ENCODE assay signal across 8 cellular contexts in the genomic region with DNA sequence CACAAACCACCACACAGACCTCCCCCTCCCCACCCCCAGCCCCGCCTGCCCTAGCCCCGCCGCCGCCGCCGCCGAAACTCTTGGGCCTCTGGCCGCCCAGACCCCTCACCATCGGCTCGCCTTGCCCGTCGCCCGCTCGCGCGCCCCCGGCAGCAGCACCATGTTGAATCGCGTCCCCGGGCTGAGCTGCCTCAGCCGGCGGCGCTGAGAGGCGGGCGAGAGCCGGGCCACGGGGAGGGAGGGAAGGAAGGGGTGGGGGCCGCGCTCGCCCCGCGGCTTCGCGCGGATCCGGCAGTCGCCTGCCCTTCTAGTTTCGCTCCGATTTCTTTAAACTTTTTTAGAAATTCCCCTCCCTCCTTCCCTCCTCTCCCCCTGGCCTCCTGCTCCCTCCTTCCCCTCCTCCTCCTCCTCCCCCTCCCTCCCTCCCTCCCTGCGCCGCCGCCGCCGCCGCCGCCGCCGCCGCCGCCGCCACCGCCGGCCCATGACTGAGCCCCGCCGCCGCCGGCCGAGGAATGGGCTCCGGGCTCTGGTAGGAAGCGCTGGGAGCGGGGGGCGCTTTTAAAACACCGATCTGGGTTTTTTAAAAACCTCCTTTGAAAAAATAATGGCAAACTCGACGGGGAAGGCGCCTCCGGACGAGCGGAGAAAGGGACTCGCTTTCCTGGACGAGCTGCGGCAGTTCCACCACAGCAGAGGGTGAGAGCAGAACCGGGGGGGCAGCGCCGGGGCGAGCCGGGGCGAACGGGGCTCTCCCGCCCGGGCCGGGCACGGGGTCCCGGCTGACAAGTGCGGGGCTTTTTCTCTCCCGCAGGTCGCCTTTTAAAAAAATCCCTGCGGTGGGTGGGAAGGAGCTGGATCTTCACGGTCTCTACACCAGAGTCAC. TPM values are rescaled to one million over a fixed set of nuclear protein-coding genes. Genes with fewer than 3 reads are reported as not detected.
A peak's percentile ranks its signal among the peaks of the same experiment; 100 is the strongest.
DNase-seq lines count a peak whose midpoint lies in the region; ATAC-seq and TF ChIP-seq lines count a peak whose summit lies in the region.

Gene ARID2 (plus strand): TSS at position 474 of the 883 bp plus-strand sequence. CDS start 131 bp downstream, at position 605.

- TF ChIP-seq CTCF in 22Rv1 (IDR thresholded peaks at IDR 0.05) = 0 out of 2 replicates have a peak, but pooled peaks have one; percentile 26

- no peaks in the 10 kb centered on the region for H3K9me3 Mint-ChIP-seq in activated CD8-positive, alpha-beta T cell treated with anti-CD3 and anti-CD28 coated beads, Interleukin-2, amount 10 ng/mL, durations not matched to agents 7 days and 5 days (ENCODE audit: insufficient read depth)

- H3K27ac ChIP-seq in 22Rv1 = peak within 1 kb of the TSS; percentile 99

- peaks cover 21% of the 10 kb centered on the region for H3K4me1 Mint-ChIP-seq in activated CD8-positive, alpha-beta T cell treated with anti-CD3 and anti-CD28 coated beads, Interleukin-2, amount 10 ng/mL, durations not matched to agents 7 days and 5 days (ENCODE audit: low read depth)

- H3K27ac Mint-ChIP-seq in activated CD8-positive, alpha-beta T cell treated with anti-CD3 and anti-CD28 coated beads, Interleukin-2, amount 10 ng/mL, durations not matched to agents 7 days and 5 days = peak within 1 kb of the TSS; percentile 99

- peak within 1 kb of the TSS; percentile 100 for H3K4me3 Mint-ChIP-seq in activated CD8-positive, alpha-beta T cell treated with anti-CD3 and anti-CD28 coated beads, Interleukin-2, amount 10 ng/mL, durations not matched to agents 7 days and 5 days

- POLR2A ChIA-PET in activated CD8-positive, alpha-beta T cell treated with anti-CD3 and anti-CD28 coated beads, Interleukin-2, amount 10 ng/mL, durations not matched to agents 7 days and 5 days (lab: Charles Lee) = interaction anchor here (0.6 to 6.0 kb wide), 19 partner anchors 9 to 540 kb away, joined by 3 to 57 read pairs (median 5); partner anchors contain the start of genes SCAF11 and SLC38A1

- peaks cover 42% of the 10 kb centered on the region for H3K36me3 Mint-ChIP-seq in activated CD8-positive, alpha-beta T cell treated with anti-CD3 and anti-CD28 coated beads, Interleukin-2, amount 10 ng/mL, durations not matched to agents 7 days and 5 days (ENCODE audit: low read depth)

- DNase-seq in NCI-H526 (lab: John Stamatoyannopoulos, UW) (peak; percentile 43 to 82), medulla oblongata (ENCODE audit: extremely low spot score) (peak; percentile 58)
- DNase-seq in activated CD8-positive, alpha-beta T cell treated with anti-CD3 and anti-CD28 coated beads, Interleukin-2, amount 10 ng/mL, durations not matched to agents 7 days and 5 days = peak; percentile 72
- peak; percentile 58 for DNase-seq in effector CD8-positive, alpha-beta T cell (lab: John Stamatoyannopoulos, UW)
- DNase-seq in stimulated activated CD4-positive, alpha-beta T cell treated with anti-CD3 and anti-CD28 coated beads, TNF-alpha, amount 100 ng/mL, for 4 hours (ENCODE audit: low read depth in 3 of 3) = peak; percentile 34 to 56 (median 49)

- CTCF ChIA-PET in activated CD8-positive, alpha-beta T cell treated with anti-CD3 and anti-CD28 coated beads, Interleukin-2, amount 10 ng/mL, durations not matched to agents 7 days and 5 days (lab: Charles Lee) = interaction anchor here (0.9 to 11.5 kb wide), 9 partner anchors 13 to 183 kb away, joined by 3 to 195 read pairs (median 5); no protein-coding TSS in a partner anchor

- ATAC-seq in GM18520 (IDR thresholded peaks at IDR 0.05; ENCODE audit: unreplicated experiment) (peak; percentile 0), HG03066 (IDR thresholded peaks at IDR 0.05; ENCODE audit: low read depth, unreplicated experiment) (peak; percentile 12)
- peak; percentile 34 for ATAC-seq in activated CD8-positive, alpha-beta T cell treated with anti-CD3 and anti-CD28 coated beads, Interleukin-2, amount 10 ng/mL, durations not matched to agents 7 days and 5 days

- no peaks in the 10 kb centered on the region for H3K27me3 Mint-ChIP-seq in activated CD8-positive, alpha-beta T cell treated with anti-CD3 and anti-CD28 coated beads, Interleukin-2, amount 10 ng/mL, durations not matched to agents 7 days and 5 days (ENCODE audit: low read depth)

RNA-seq across cellular contexts. Expression of gene ARID2, which starts in this region (rescaled TPM):
- total RNA-seq in activated CD8-positive, alpha-beta T cell treated with anti-CD3 and anti-CD28 coated beads, Interleukin-2, amount 10 ng/mL, durations not matched to agents 7 days and 5 days = 10 to 100 TPM; 49.0 to 52.3 TPM

Comparison
In these comparisons a context has a peak if more than half of its experiments do, and no peak if none do; other contexts are left out.
1. Peak in every context shown above with its lines: DNase-seq, ATAC-seq and H3K27ac ChIP-seq.